Comparison of ENCODE assay signal across 28 cellular contexts in the genomic region with DNA sequence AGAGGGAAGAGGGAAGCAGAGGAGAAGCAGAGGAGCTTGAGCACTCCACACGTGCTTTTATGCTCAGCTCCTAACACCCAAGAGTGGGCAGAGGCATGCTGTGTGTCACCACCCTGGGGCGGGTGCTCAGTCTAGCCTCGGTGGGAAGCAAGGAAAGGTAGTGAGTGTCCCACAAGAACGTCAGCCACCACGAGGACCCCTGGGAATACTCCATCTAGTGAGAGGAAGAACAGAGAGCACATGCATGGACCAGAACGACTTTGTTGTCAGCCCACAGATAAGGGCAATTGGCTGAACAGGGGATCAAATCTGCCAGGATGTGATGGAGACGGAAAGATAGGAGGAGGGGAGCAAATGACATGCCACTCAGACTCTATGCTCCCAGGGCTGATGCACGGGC.
"Had no signal": no experiment of that assay in that cellular context is flagged by ENCODE, and none has a peak within 500 bp of the region (broad histone marks: within the 10 kb centered on the region; RNA-seq: fewer than 3 reads in every experiment).

No MANE protein-coding gene starts in this region.

- DNase-seq: activated CD4-positive, alpha-beta T cell treated with anti-CD3 and anti-CD28 coated beads for 48 hours; activated CD4-positive, alpha-beta T cell treated with anti-CD3 and anti-CD28 coated beads, Interleukin-2, amount 50 U/mL, for 48 hours; activated naive CD4-positive, alpha-beta T cell; activated T-cell treated with anti-CD3 and anti-CD28 coated beads, Interleukin-2, amount 50 U/mL, for 48 hours; central memory CD4-positive, alpha-beta T cell; effector CD4-positive, alpha-beta T cell; gastrocnemius medialis; head of caudate nucleus; hippocampal formation; left cardiac atrium; left ventricle myocardium superior; naive B cell; nephron progenitor cell; right lobe of liver; stimulated activated CD4-positive, alpha-beta T cell treated with anti-CD3 and anti-CD28 coated beads, Interleukin-2, amount 100 ng/mL, for 48 hours; stomach; T-helper 9 cell; thyroid gland; upper lobe of right lung had no signal

- H3K9me3 Mint-ChIP-seq: activated naive CD4-positive, alpha-beta T cell treated with anti-CD3 and anti-CD28 coated beads, Interleukin-2, amount 50 U/mL, for 72 hours; mesothelial cell of epicardium; naive B cell; nephron progenitor cell had no signal

- H3K27me3 ChIP-seq: breast epithelium, gastrocnemius medialis, neutrophil, right lobe of liver, thyroid gland, upper lobe of right lung had no signal

- H3K36me3 ChIP-seq: breast epithelium, gastrocnemius medialis, neutrophil, right lobe of liver, stomach, thyroid gland, upper lobe of right lung had no signal

- H3K27ac ChIP-seq: breast epithelium, epithelial cell of prostate, gastrocnemius medialis, neutrophil, right lobe of liver, stomach, thyroid gland, upper lobe of right lung, VCaP had no signal

- FAIRE-seq: TTC549 had no signal

- H3K27ac Mint-ChIP-seq: activated naive CD4-positive, alpha-beta T cell treated with anti-CD3 and anti-CD28 coated beads, Interleukin-2, amount 50 U/mL, for 72 hours; mesothelial cell of epicardium; progenitor cell of endocrine pancreas had no signal

- ATAC-seq: activated CD4-positive, CD25-positive, alpha-beta regulatory T cell treated with anti-CD3 and anti-CD28 coated beads, Interleukin-2, amount 50 U/mL, for 24 hours; activated naive CD4-positive, alpha-beta T cell treated with anti-CD3 and anti-CD28 coated beads, Interleukin-2, amount 50 U/mL, for 72 hours; gastrocnemius medialis; left cardiac atrium; left ventricle myocardium superior; right lobe of liver; upper lobe of right lung had no signal

- H3K36me3 Mint-ChIP-seq: activated naive CD4-positive, alpha-beta T cell treated with anti-CD3 and anti-CD28 coated beads, Interleukin-2, amount 50 U/mL, for 72 hours; mesothelial cell of epicardium; naive B cell had no signal

- H3K4me1 ChIP-seq: breast epithelium, right lobe of liver, thyroid gland, upper lobe of right lung had no signal

- H3K9me3 ChIP-seq: breast epithelium, gastrocnemius medialis, neutrophil, right lobe of liver, stomach, thyroid gland, upper lobe of right lung had no signal

- H3K4me3 Mint-ChIP-seq: mesothelial cell of epicardium, naive B cell, nephron progenitor cell had no signal

- H3K4me3 ChIP-seq: breast epithelium, gastrocnemius medialis, right lobe of liver, stomach, thyroid gland, upper lobe of right lung had no signal
